ENCODE assay signal across 22 cellular contexts in the genomic region with DNA sequence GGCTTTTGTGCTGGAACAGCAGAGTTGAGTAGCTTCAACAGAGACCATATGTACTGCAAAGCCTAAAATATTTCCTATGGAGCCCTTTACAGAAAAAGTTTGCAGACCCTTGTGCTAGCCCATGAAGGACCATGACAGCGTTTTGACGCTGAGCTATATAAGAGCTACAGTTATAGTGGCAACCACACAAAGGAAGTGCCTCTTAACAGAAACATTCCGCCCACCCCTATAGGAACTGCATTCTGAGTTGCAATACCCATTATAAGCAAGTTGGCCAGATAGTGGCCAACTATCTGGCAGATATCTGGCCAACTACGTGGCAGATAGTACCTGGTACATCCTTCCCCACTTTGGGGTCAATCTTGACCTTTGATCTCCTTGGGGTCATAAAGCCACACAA. TPM values are rescaled to one million over a fixed set of nuclear protein-coding genes. Genes with fewer than 3 reads are reported as not detected.
DNase-seq lines count a peak whose midpoint lies in the region; ATAC-seq lines count a peak whose summit lies in the region.
"Had no signal": no experiment of that assay in that cellular context is flagged by ENCODE, and none has a peak within 500 bp of the region (broad histone marks: within the 10 kb centered on the region; RNA-seq: fewer than 3 reads in every experiment).

No MANE protein-coding gene starts in this region.

- H3K9me3 Mint-ChIP-seq in activated T-helper 2 cell treated with anti-CD3 and anti-CD28 coated beads, Interferon-gamma antibody, Interleukin-2, Interleukin-4, amounts not matched to agents 10 μg/mL and 5 μg/mL and 100 μg/mL, durations not matched to agents 14 hours and 24 hours and 36 hours: no peaks in the 10 kb centered on the region
- H3K9me3 Mint-ChIP-seq: CD4-positive, alpha-beta memory T cell had no signal

- H3K4me1 Mint-ChIP-seq in activated T-helper 2 cell treated with anti-CD3 and anti-CD28 coated beads, Interferon-gamma antibody, Interleukin-2, Interleukin-4, amounts not matched to agents 10 μg/mL and 5 μg/mL and 100 μg/mL, durations not matched to agents 14 hours and 24 hours and 36 hours (ENCODE audit: low read depth): peaks cover 14% of the 10 kb centered on the region

- H3K4me3 ChIP-seq in BLaER1: no peak overlapping the region
- H3K4me3 ChIP-seq in BLaER1 treated with 17β-estradiol and CSF1 and Interleukin-3, amounts not matched to agents 10 nM and 100 nM: no peak overlapping the region
- H3K4me3 ChIP-seq in Jurkat, Clone E6-1 (ENCODE audit: low read length): no peak overlapping the region
- H3K4me3 ChIP-seq: GM23248 had no signal

- peaks cover 1% of the 10 kb centered on the region for H3K27me3 Mint-ChIP-seq in activated T-helper 2 cell treated with anti-CD3 and anti-CD28 coated beads, Interferon-gamma antibody, Interleukin-2, Interleukin-4, amounts not matched to agents 10 μg/mL and 5 μg/mL and 100 μg/mL, durations not matched to agents 14 hours and 24 hours and 36 hours (ENCODE audit: low read depth)
- H3K27me3 Mint-ChIP-seq: CD4-positive, alpha-beta memory T cell had no signal

- H3K27ac Mint-ChIP-seq in activated T-helper 2 cell treated with anti-CD3 and anti-CD28 coated beads, Interferon-gamma antibody, Interleukin-2, Interleukin-4, amounts not matched to agents 10 μg/mL and 5 μg/mL and 100 μg/mL, durations not matched to agents 14 hours and 24 hours and 36 hours: no peak overlapping the region
- H3K27ac Mint-ChIP-seq: CD14-positive monocyte; CD4-positive, alpha-beta memory T cell had no signal

- ATAC-seq in GM21825 (IDR thresholded peaks at IDR 0.05; ENCODE audit: unreplicated experiment) (no peak), HG03378 (IDR thresholded peaks at IDR 0.05; ENCODE audit: unreplicated experiment) (no peak)
- no peak for ATAC-seq in stimulated activated naive CD8-positive, alpha-beta T cell treated with anti-CD3 and anti-CD28 coated beads, Interleukin-15, Interleukin-2, amounts not matched to agents 100 U/mL and 50 U/mL, for 24 hours

- H3K27me3 ChIP-seq in BLaER1: no peaks in the 10 kb centered on the region
- H3K27me3 ChIP-seq in BLaER1 treated with 17β-estradiol and CSF1 and Interleukin-3, amounts not matched to agents 10 nM and 100 nM: no peaks in the 10 kb centered on the region

- no peak overlapping the region for H3K4me3 Mint-ChIP-seq in activated T-helper 2 cell treated with anti-CD3 and anti-CD28 coated beads, Interferon-gamma antibody, Interleukin-2, Interleukin-4, amounts not matched to agents 10 μg/mL and 5 μg/mL and 100 μg/mL, durations not matched to agents 14 hours and 24 hours and 36 hours (ENCODE audit: low read depth)
- H3K4me3 Mint-ChIP-seq: CD14-positive monocyte had no signal

- peak overlapping the region; percentile 39 for H3K4me2 ChIP-seq in BLaER1
- H3K4me2 ChIP-seq in BLaER1 treated with 17β-estradiol and CSF1 and Interleukin-3, amounts not matched to agents 10 nM and 100 nM: peak overlapping the region in 10 of 11 experiments; percentile 13 to 80 (median 54); a peak in 17 of 22 replicates

- intact Hi-C loops in activated T-helper 2 cell treated with anti-CD3 and anti-CD28 coated beads, Interferon-gamma antibody, Interleukin-2, Interleukin-4, amounts not matched to agents 10 μg/mL and 5 μg/mL and 100 μg/mL, durations not matched to agents 14 hours and 24 hours and 36 hours (cut with micrococcal nuclease): loop anchor here (5.0 kb wide), 1 partner anchor 54 kb away; no protein-coding TSS in a partner anchor

- no peaks in the 10 kb centered on the region for H4K20me1 ChIP-seq in BLaER1
- no peaks in the 10 kb centered on the region for H4K20me1 ChIP-seq in BLaER1 treated with 17β-estradiol and CSF1 and Interleukin-3, amounts not matched to agents 10 nM and 100 nM

- no peak overlapping the region for H3K9ac ChIP-seq in BLaER1
- no peak overlapping the region for H3K9ac ChIP-seq in BLaER1 treated with 17β-estradiol and CSF1 and Interleukin-3, amounts not matched to agents 10 nM and 100 nM
- H3K9ac ChIP-seq: GM23248 had no signal

- H3K36me3 ChIP-seq in BLaER1: no peaks in the 10 kb centered on the region
- H3K36me3 ChIP-seq in BLaER1 treated with 17β-estradiol and CSF1 and Interleukin-3, amounts not matched to agents 10 nM and 100 nM: no peaks in the 10 kb centered on the region

- peak; percentile 34 for DNase-seq in Jurkat, Clone E6-1 (ENCODE audit: low read depth, low spot score)
- peak; percentile 37 for DNase-seq in MV-4-11 (lab: John Stamatoyannopoulos, UW)
- DNase-seq in activated T-helper 2 cell treated with anti-CD3 and anti-CD28 coated beads, Interferon-gamma antibody, Interleukin-2, Interleukin-4, amounts not matched to agents 10 μg/mL and 5 μg/mL and 100 μg/mL, durations not matched to agents 14 hours and 24 hours and 36 hours (ENCODE audit: low spot score): no peak
- DNase-seq in stimulated activated naive CD8-positive, alpha-beta T cell treated with anti-CD3 and anti-CD28 coated beads, Interleukin-15, Interleukin-2, amounts not matched to agents 100 U/mL and 50 U/mL, for 24 hours: no peak
- DNase-seq: Calu3; CD4-positive, alpha-beta memory T cell; COR-L47; DMS53; DMS79 treated with DMSO at 0.1 percent for 48 hours; GM23248; H7; HCEC 1CT had no signal

- no peak overlapping the region for H3K27ac ChIP-seq in BLaER1
- H3K27ac ChIP-seq in BLaER1 treated with 17β-estradiol and CSF1 and Interleukin-3, amounts not matched to agents 10 nM and 100 nM: peak overlapping the region in 4 of 11 experiments; percentile 84 to 90 (median 88); a peak in 8 of 22 replicates
- H3K27ac ChIP-seq: GM23248 had no signal

- H3K36me3 Mint-ChIP-seq in activated T-helper 2 cell treated with anti-CD3 and anti-CD28 coated beads, Interferon-gamma antibody, Interleukin-2, Interleukin-4, amounts not matched to agents 10 μg/mL and 5 μg/mL and 100 μg/mL, durations not matched to agents 14 hours and 24 hours and 36 hours (ENCODE audit: low read depth): no peaks in the 10 kb centered on the region
- H3K36me3 Mint-ChIP-seq: CD14-positive monocyte; CD4-positive, alpha-beta memory T cell had no signal

- no peaks in the 10 kb centered on the region for H3K9me3 ChIP-seq in BLaER1
- no peaks in the 10 kb centered on the region; a peak in 2 of 22 replicates for H3K9me3 ChIP-seq in BLaER1 treated with 17β-estradiol and CSF1 and Interleukin-3, amounts not matched to agents 10 nM and 100 nM (replicated peaks in 1 of 11)

- H3K4me1 ChIP-seq in BLaER1: peaks cover 37% of the 10 kb centered on the region
- peaks cover 36 to 74% (median 62%) of the 10 kb centered on the region in 10 experiments for H3K4me1 ChIP-seq in BLaER1 treated with 17β-estradiol and CSF1 and Interleukin-3, amounts not matched to agents 10 nM and 100 nM

RNA-seq across cellular contexts. Expression of a gene that starts 47.5 kb away (rescaled TPM):
- not detected for polyA plus RNA-seq in Jurkat, Clone E6-1 (2012; ENCODE audit: insufficient read depth, insufficient read length)
- total RNA-seq in activated T-helper 2 cell treated with anti-CD3 and anti-CD28 coated beads, Interferon-gamma antibody, Interleukin-2, Interleukin-4, amounts not matched to agents 10 μg/mL and 5 μg/mL and 100 μg/mL, durations not matched to agents 14 hours and 24 hours and 36 hours: not detected in 2 replicates
- total RNA-seq: A172; A673; CD4-positive, alpha-beta memory T cell; GM23248; H1 had no signal
- polyA plus RNA-seq: CD14-positive monocyte; CD4-positive, alpha-beta memory T cell; GM23248 had no signal

RNA-seq across cellular contexts. Expression of a gene that starts 51.7 kb away (rescaled TPM):
- polyA plus RNA-seq in Jurkat, Clone E6-1 (2012; ENCODE audit: insufficient read depth, insufficient read length): not detected
- not detected in 2 replicates for total RNA-seq in activated T-helper 2 cell treated with anti-CD3 and anti-CD28 coated beads, Interferon-gamma antibody, Interleukin-2, Interleukin-4, amounts not matched to agents 10 μg/mL and 5 μg/mL and 100 μg/mL, durations not matched to agents 14 hours and 24 hours and 36 hours

RNA-seq across cellular contexts. Expression of a gene that starts 58.6 kb away (rescaled TPM):
- not detected for polyA plus RNA-seq in Jurkat, Clone E6-1 (2012; ENCODE audit: insufficient read depth, insufficient read length)
- not detected in 2 replicates for total RNA-seq in activated T-helper 2 cell treated with anti-CD3 and anti-CD28 coated beads, Interferon-gamma antibody, Interleukin-2, Interleukin-4, amounts not matched to agents 10 μg/mL and 5 μg/mL and 100 μg/mL, durations not matched to agents 14 hours and 24 hours and 36 hours
- total RNA-seq: A172; A673; Calu3; CD4-positive, alpha-beta memory T cell; Daoy; GM23248; H1; H7 had no signal
- polyA plus RNA-seq: BJ; CD14-positive monocyte; CD4-positive, alpha-beta memory T cell; GM23248; H1 had no signal

Comparison
In these comparisons a context has a peak if more than half of its experiments do, and no peak if none do; other contexts are left out.
1. DNase-seq: peak in Jurkat, Clone E6-1 (single experiment) and MV-4-11 (single experiment); none in activated T-helper 2 cell treated with anti-CD3 and anti-CD28 coated beads, Interferon-gamma antibody, Interleukin-2, Interleukin-4, amounts not matched to agents 10 μg/mL and 5 μg/mL and 100 μg/mL, durations not matched to agents 14 hours and 24 hours and 36 hours (single experiment) and stimulated activated naive CD8-positive, alpha-beta T cell treated with anti-CD3 and anti-CD28 coated beads, Interleukin-15, Interleukin-2, amounts not matched to agents 100 U/mL and 50 U/mL, for 24 hours (single experiment).